8 cellular contexts compared by ENCODE assay signal in genomic region chr19:12994701-12995595, GRCh38. TPM values are rescaled to one million over a fixed set of nuclear protein-coding genes. Genes with fewer than 3 reads are reported as not detected.
DNase-seq lines count a peak whose midpoint lies in the region; ATAC-seq lines count a peak whose summit lies in the region.

NFIX (plus strand) TSS chr19:12995475; CDS start chr19:12995838, 363 bp downstream.

- H3K27ac ChIP-seq in subcutaneous abdominal adipose tissue (ENCODE audit: low read depth, low read length): peak within 1 kb of the TSS; percentile 90

- H3K9ac ChIP-seq in subcutaneous abdominal adipose tissue (ENCODE audit: low read length in 5 of 5): peak within 1 kb of the TSS; percentile 35 to 88 (median 64)

- peak within 1 kb of the TSS; percentile 53; the same call in 1 of the 2 replicates for H3K4me3 ChIP-seq in GM08714 (ENCODE audit: low read length)
- peak within 1 kb of the TSS; percentile 76 to 94 (median 87) for H3K4me3 ChIP-seq in subcutaneous abdominal adipose tissue (ENCODE audit: low read depth in 1 of 5, low read length in 5 of 5)

- H3K9me3 ChIP-seq in subcutaneous abdominal adipose tissue (ENCODE audit: control insufficient read depth in 5 of 5, low read length in 5 of 5): no peaks in the 10 kb centered on the region

- peaks cover 0 to 4% of the 10 kb centered on the region in 2 donors for H3K36me3 Mint-ChIP-seq in activated T-cell treated with anti-CD3 and anti-CD28 coated beads, Interleukin-2, amount 50 U/mL, for 72 hours (ENCODE audit: insufficient read depth in 2 of 2)

- H3K4me1 ChIP-seq in subcutaneous abdominal adipose tissue (ENCODE audit: control insufficient read depth in 5 of 5, insufficient read depth in 5 of 5, low read length in 5 of 5): peaks cover 11 to 42% (median 32%) of the 10 kb centered on the region in 5 donors

- no peaks in the 10 kb centered on the region for H3K9me3 Mint-ChIP-seq in activated T-cell treated with anti-CD3 and anti-CD28 coated beads, Interleukin-2, amount 50 U/mL, for 72 hours

- peaks cover 7% of the 10 kb centered on the region for H3K4me1 Mint-ChIP-seq in activated T-cell treated with anti-CD3 and anti-CD28 coated beads, Interleukin-2, amount 50 U/mL, for 72 hours (ENCODE audit: low read depth)

- H3K4me3 Mint-ChIP-seq in activated T-cell treated with anti-CD3 and anti-CD28 coated beads, Interleukin-2, amount 50 U/mL, for 72 hours: peak within 1 kb of the TSS; percentile 75 to 91

- DNase-seq in NOMO-1 treated with dmso at 0.1 percent for 144 hours (lab: John Stamatoyannopoulos, UW; ENCODE audit: unreplicated experiment) (peak; percentile 36), myocyte (ENCODE audit: low read depth) (peak; percentile 73)
- DNase-seq in activated T-cell treated with anti-CD3 and anti-CD28 coated beads, Interleukin-2, amount 50 U/mL, for 72 hours: peak; percentile 69 to 73

- ATAC-seq in activated T-cell treated with anti-CD3 and anti-CD28 coated beads, Interleukin-2, amount 50 U/mL, for 72 hours (replicated peaks in 1 of 2): peak; percentile 71 to 72
- ATAC-seq in esophagus mucosa: peak; percentile 15
- no peak for ATAC-seq in HG02623 (IDR thresholded peaks at IDR 0.05; ENCODE audit: unreplicated experiment)
- no peak for ATAC-seq in GM21423 (IDR thresholded peaks at IDR 0.05; ENCODE audit: unreplicated experiment)

- H3K27ac Mint-ChIP-seq in activated T-cell treated with anti-CD3 and anti-CD28 coated beads, Interleukin-2, amount 50 U/mL, for 72 hours: peak within 1 kb of the TSS; percentile 5

- H3K36me3 ChIP-seq in subcutaneous abdominal adipose tissue (ENCODE audit: control insufficient read depth in 5 of 5, insufficient read depth in 5 of 5, low read length in 5 of 5): peaks cover 0 to 9% (median 5%) of the 10 kb centered on the region in 5 donors

- no peaks in the 10 kb centered on the region for H3K27me3 ChIP-seq in subcutaneous abdominal adipose tissue (ENCODE audit: control insufficient read depth in 5 of 5, insufficient read depth in 4 of 5, low read length in 5 of 5)

- H3K27me3 Mint-ChIP-seq in activated T-cell treated with anti-CD3 and anti-CD28 coated beads, Interleukin-2, amount 50 U/mL, for 72 hours (ENCODE audit: low read depth): peaks cover 14% of the 10 kb centered on the region

RNA-seq across cellular contexts. Expression of gene NFIX, which starts in this region (rescaled TPM):
- total RNA-seq in activated T-cell treated with anti-CD3 and anti-CD28 coated beads, Interleukin-2, amount 50 U/mL, for 72 hours: 1 to 10 TPM; 2.2 to 2.8 TPM
- total RNA-seq in esophagus mucosa (101 TPM), myocyte (17.7 and 23.3 TPM in 2 replicates)
- polyA plus RNA-seq in myocyte (2012): 86.6 TPM

Comparison
In these comparisons a context has a peak if more than half of its experiments do, and no peak if none do; other contexts are left out.
1. ATAC-seq: peak in activated T-cell treated with anti-CD3 and anti-CD28 coated beads, Interleukin-2, amount 50 U/mL, for 72 hours (2 of 2) and esophagus mucosa (single experiment); none in HG02623 (single experiment) and GM21423 (single experiment).
2. Peak in every context shown above with its lines, with median percentiles within 50 percentile points of each other: DNase-seq.